ENCODE assay signal across 34 cellular contexts in genomic region chr15:38622317-38622716, GRCh38.
"Had no signal": no experiment of that assay in that cellular context is flagged by ENCODE, and none has a peak within 500 bp of the region (broad histone marks: within the 10 kb centered on the region; RNA-seq: fewer than 3 reads in every experiment).

No MANE protein-coding gene starts in this region.

- FAIRE-seq: kidney had no signal

- H3K79me2 ChIP-seq: hepatocyte had no signal

- H3K4me1 ChIP-seq: breast epithelium, gastroesophageal sphincter, prostate gland, tibial artery had no signal

- DNase-seq: activated B cell treated with CpG ODN at 0.5 μM for 24 hours; activated CD4-positive, alpha-beta T cell treated with anti-CD3 and anti-CD28 coated beads for 36 hours; activated CD8-positive, alpha-beta memory T cell treated with anti-CD3 and anti-CD28 coated beads, Interleukin-2, amount 10 ng/mL, durations not matched to agents 7 days and 5 days; activated CD8-positive, alpha-beta T cell treated with anti-CD3 and anti-CD28 coated beads, Interleukin-2, amount 10 ng/mL, durations not matched to agents 7 days and 5 days; activated effector memory CD4-positive, alpha-beta T cell treated with anti-CD3 and anti-CD28 coated beads, Interleukin-2, amount 50 U/mL, for 16 hours; activated naive CD4-positive, alpha-beta T cell treated with anti-CD3 and anti-CD28 coated beads for 36 hours; activated naive CD8-positive, alpha-beta T cell treated with anti-CD3 and anti-CD28 coated beads for 36 hours; activated T-cell treated with anti-CD3 and anti-CD28 coated beads for 4 hours; central memory CD4-positive, alpha-beta T cell; dorsolateral prefrontal cortex; effector memory CD4-positive, alpha-beta T cell; kidney; midbrain; retina; stimulated activated CD4-positive, alpha-beta T cell treated with anti-CD3 and anti-CD28 coated beads, Interleukin-1b, Interleukin-23, amount 100 ng/mL, for 48 hours; stimulated activated CD4-positive, alpha-beta T cell treated with anti-CD3 and anti-CD28 coated beads, Interleukin-4, amount 100 ng/mL, for 4 hours; stimulated activated CD8-positive, alpha-beta memory T cell treated with anti-CD3 and anti-CD28 coated beads, Interleukin-4, amount 100 ng/mL, for 48 hours; stimulated activated naive B cell treated with anti-CD40 and anti-IgM and Interleukin-4, amounts not matched to agents 10 μg/mL and 1 μg/mL and 100 μg/mL, for 72 hours; stomach; T-helper 1 cell; tibial artery had no signal

- H3K27me3 ChIP-seq: breast epithelium, dorsolateral prefrontal cortex, hepatocyte, neutrophil, stomach, suprapubic skin, tibial artery had no signal

- ATAC-seq: activated CD4-positive, alpha-beta T cell treated with anti-CD3 and anti-CD28 coated beads for 36 hours; activated CD8-positive, alpha-beta memory T cell treated with anti-CD3 and anti-CD28 coated beads, Interleukin-2, amount 10 ng/mL, durations not matched to agents 7 days and 5 days; activated CD8-positive, alpha-beta T cell treated with anti-CD3 and anti-CD28 coated beads, Interleukin-2, amount 10 ng/mL, durations not matched to agents 7 days and 5 days; gastroesophageal sphincter; sciatic nerve; stimulated activated naive B cell treated with anti-CD40 and anti-IgM and Interleukin-4, amounts not matched to agents 10 μg/mL and 1 μg/mL and 100 μg/mL, for 72 hours had no signal

- H2AFZ ChIP-seq: hepatocyte had no signal

- H3K9me3 ChIP-seq: breast epithelium, gastroesophageal sphincter, neutrophil, prostate gland, stomach, suprapubic skin, tibial artery had no signal

- H3K27me3 Mint-ChIP-seq: activated B cell treated with CpG ODN at 0.5 μM for 24 hours; activated CD4-positive, alpha-beta T cell treated with anti-CD3 and anti-CD28 coated beads for 36 hours; activated CD8-positive, alpha-beta memory T cell treated with anti-CD3 and anti-CD28 coated beads, Interleukin-2, amount 10 ng/mL, durations not matched to agents 7 days and 5 days; activated naive CD8-positive, alpha-beta T cell treated with anti-CD3 and anti-CD28 coated beads for 36 hours; stimulated activated naive B cell treated with anti-CD40 and anti-IgM and Interleukin-4, amounts not matched to agents 10 μg/mL and 1 μg/mL and 100 μg/mL, for 72 hours had no signal

- H3K27ac Mint-ChIP-seq: activated B cell treated with CpG ODN at 0.5 μM for 24 hours; activated CD8-positive, alpha-beta memory T cell treated with anti-CD3 and anti-CD28 coated beads, Interleukin-2, amount 10 ng/mL, durations not matched to agents 7 days and 5 days; activated CD8-positive, alpha-beta T cell treated with anti-CD3 and anti-CD28 coated beads, Interleukin-2, amount 10 ng/mL, durations not matched to agents 7 days and 5 days; activated naive CD4-positive, alpha-beta T cell treated with anti-CD3 and anti-CD28 coated beads for 36 hours; activated naive CD8-positive, alpha-beta T cell treated with anti-CD3 and anti-CD28 coated beads for 36 hours; activated T-helper 1 cell treated with anti-CD3 and anti-CD28 coated beads, Interleukin-12 subunit alpha, Interleukin-12 subunit beta, Interleukin-2, Interleukin-4 antibody, amounts not matched to agents 30 ng/mL and 10 ng/mL and 1 ng/mL, durations not matched to agents 14 hours and 24 hours and 36 hours; memory B cell; nephron; stimulated activated naive B cell treated with anti-CD40 and anti-IgM and Interleukin-4, amounts not matched to agents 10 μg/mL and 1 μg/mL and 100 μg/mL, for 72 hours; T-helper 2 cell treated with Interferon-gamma antibody and Interleukin-4, amounts not matched to agents 5 μg/mL and 100 μg/mL, for 36 hours had no signal

- H3K27ac ChIP-seq: breast epithelium, coronary artery, gastroesophageal sphincter, hepatocyte, neutrophil, prostate gland, skin epidermis, stomach, suprapubic skin, tibial artery had no signal

- H3K9me3 Mint-ChIP-seq: activated B cell treated with CpG ODN at 0.5 μM for 24 hours; activated naive CD4-positive, alpha-beta T cell treated with anti-CD3 and anti-CD28 coated beads for 36 hours; activated T-helper 1 cell treated with anti-CD3 and anti-CD28 coated beads, Interleukin-12 subunit alpha, Interleukin-12 subunit beta, Interleukin-2, Interleukin-4 antibody, amounts not matched to agents 30 ng/mL and 10 ng/mL and 1 ng/mL, durations not matched to agents 14 hours and 24 hours and 36 hours; memory B cell; nephron; stimulated activated naive B cell treated with anti-CD40 and anti-IgM and Interleukin-4, amounts not matched to agents 10 μg/mL and 1 μg/mL and 100 μg/mL, for 72 hours; T-helper 2 cell treated with Interferon-gamma antibody and Interleukin-4, amounts not matched to agents 5 μg/mL and 100 μg/mL, for 36 hours had no signal

- H3K36me3 Mint-ChIP-seq: activated naive CD8-positive, alpha-beta T cell treated with anti-CD3 and anti-CD28 coated beads for 36 hours; memory B cell; stimulated activated naive B cell treated with anti-CD40 and anti-IgM and Interleukin-4, amounts not matched to agents 10 μg/mL and 1 μg/mL and 100 μg/mL, for 72 hours had no signal

- H3K4me3 ChIP-seq: breast epithelium, coronary artery, dorsolateral prefrontal cortex, gastroesophageal sphincter, hepatocyte, prostate gland, skin epidermis, stomach, suprapubic skin, tibial artery had no signal

- H3K4me2 ChIP-seq: hepatocyte had no signal

- H3K4me3 Mint-ChIP-seq: activated B cell treated with CpG ODN at 0.5 μM for 24 hours; activated CD4-positive, alpha-beta T cell treated with anti-CD3 and anti-CD28 coated beads for 36 hours; activated CD8-positive, alpha-beta memory T cell treated with anti-CD3 and anti-CD28 coated beads, Interleukin-2, amount 10 ng/mL, durations not matched to agents 7 days and 5 days; activated CD8-positive, alpha-beta T cell treated with anti-CD3 and anti-CD28 coated beads, Interleukin-2, amount 10 ng/mL, durations not matched to agents 7 days and 5 days; activated naive CD4-positive, alpha-beta T cell treated with anti-CD3 and anti-CD28 coated beads for 36 hours; activated naive CD8-positive, alpha-beta T cell treated with anti-CD3 and anti-CD28 coated beads for 36 hours; activated T-helper 1 cell treated with anti-CD3 and anti-CD28 coated beads, Interleukin-12 subunit alpha, Interleukin-12 subunit beta, Interleukin-2, Interleukin-4 antibody, amounts not matched to agents 30 ng/mL and 10 ng/mL and 1 ng/mL, durations not matched to agents 14 hours and 24 hours and 36 hours; memory B cell; nephron; stimulated activated naive B cell treated with anti-CD40 and anti-IgM and Interleukin-4, amounts not matched to agents 10 μg/mL and 1 μg/mL and 100 μg/mL, for 72 hours; T-helper 2 cell treated with Interferon-gamma antibody and Interleukin-4, amounts not matched to agents 5 μg/mL and 100 μg/mL, for 36 hours had no signal

- H3K36me3 ChIP-seq: breast epithelium, gastroesophageal sphincter, neutrophil, prostate gland, stomach, suprapubic skin, tibial artery had no signal
